Comparison of ENCODE assay signal across 8 cellular contexts in the genomic region with DNA sequence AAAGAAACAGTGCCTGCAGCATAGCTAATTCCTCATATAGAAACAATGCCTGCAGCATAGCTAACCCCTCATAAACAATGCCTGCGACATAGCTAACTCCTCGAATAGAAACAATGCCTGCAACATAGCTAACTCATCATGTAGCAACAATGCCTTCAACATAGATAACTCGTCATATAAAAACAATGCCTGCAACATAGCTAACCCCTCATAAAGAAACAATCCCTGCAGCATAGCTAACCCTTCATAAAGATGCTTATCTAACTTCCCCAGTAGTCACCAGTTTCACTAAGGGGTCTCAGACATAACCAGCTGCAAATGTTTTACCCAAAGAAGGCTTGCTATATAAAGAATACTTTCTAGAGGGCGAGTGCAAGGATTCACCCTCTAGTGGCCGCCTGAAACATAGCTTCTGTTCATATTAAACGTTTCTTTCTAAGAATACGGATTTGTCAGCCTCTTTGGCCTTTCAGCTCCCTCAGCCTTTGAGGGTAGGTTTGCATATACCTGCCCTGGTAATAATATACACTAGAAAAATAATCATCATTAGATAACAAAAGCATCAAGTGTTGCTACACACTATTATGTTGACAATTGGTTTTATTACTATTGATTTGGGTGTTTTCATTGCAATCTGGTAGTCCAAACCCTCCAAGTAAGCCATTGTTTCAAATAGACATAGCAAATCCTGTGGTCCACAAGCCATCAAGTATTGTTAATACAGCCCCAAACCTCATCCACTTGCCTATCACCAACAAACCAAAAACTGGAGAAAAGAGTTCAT. TPM values are rescaled to one million over a fixed set of nuclear protein-coding genes. Genes with fewer than 3 reads are reported as not detected.
DNase-seq lines count a peak whose midpoint lies in the region; ATAC-seq, FAIRE-seq and TF ChIP-seq lines count a peak whose summit lies in the region.

No MANE protein-coding gene starts in this region.

- peak in 1 of 2 experiments; percentile 43; a peak in 2 of 4 replicates for TF ChIP-seq RAD21 in K562 (CRISPR knock-in tag; conservative IDR thresholded peaks at IDR 0.05 in 1 of 2, IDR thresholded peaks at IDR 0.05 in 1 of 2)

- BruUV-seq in K562 (replicated peaks; lab: Mats Ljungman, UMichigan) = no TSS peak

- WGBS in K562 (ENCODE audit: insufficient coverage, low coverage, missing lambda C conversion rate) = 3% methylated on average over 7 of the region's 7 CpGs

- H3K4me2 ChIP-seq in K562 (ENCODE audit: insufficient read depth, low read length) = no peak overlapping the region

- H3K4me3 Mint-ChIP-seq in CD14-positive monocyte = no peak overlapping the region
- no peak overlapping the region for H3K4me3 Mint-ChIP-seq in activated T-helper 1 cell treated with anti-CD3 and anti-CD28 coated beads, Interleukin-12 subunit alpha, Interleukin-12 subunit beta, Interleukin-2, Interleukin-4 antibody, amounts not matched to agents 30 ng/mL and 10 ng/mL and 1 ng/mL, durations not matched to agents 14 hours and 24 hours and 36 hours

- H3K9ac ChIP-seq in K562 (ENCODE audit: insufficient read depth in 1 of 2, low read depth in 2 of 2, low read length in 2 of 2) = no peak overlapping the region

- no peaks in the 10 kb centered on the region for H3K79me2 ChIP-seq in K562 (ENCODE audit: control insufficient read depth, insufficient read depth, low read length)

- H3K9me3 ChIP-seq in K562 (replicated peaks; ENCODE audit: control insufficient read depth, insufficient read depth, low read depth, low read length) = no peaks in the 10 kb centered on the region

- POLR2A ChIA-PET in K562 (lab: Yijun Ruan, JAX) = interaction anchor here (0.7 to 1.0 kb wide), 2 partner anchors 24 to 35 kb away, joined by 3 read pairs; no protein-coding TSS in a partner anchor

- no peaks in the 10 kb centered on the region for H3K4me1 Mint-ChIP-seq in CD14-positive monocyte
- H3K4me1 Mint-ChIP-seq in activated T-helper 1 cell treated with anti-CD3 and anti-CD28 coated beads, Interleukin-12 subunit alpha, Interleukin-12 subunit beta, Interleukin-2, Interleukin-4 antibody, amounts not matched to agents 30 ng/mL and 10 ng/mL and 1 ng/mL, durations not matched to agents 14 hours and 24 hours and 36 hours (ENCODE audit: low read depth) = peaks cover 10% of the 10 kb centered on the region

- no peaks in the 10 kb centered on the region; a peak in 2 of 5 replicates for H3K27me3 ChIP-seq in K562 (ENCODE audit: control insufficient read depth in 2 of 2, insufficient read depth in 2 of 2, low read length in 2 of 2)

- H3K27me3 Mint-ChIP-seq in CD14-positive monocyte (ENCODE audit: low read depth in 3 of 3) = no peaks in the 10 kb centered on the region
- H3K27me3 Mint-ChIP-seq in activated T-helper 1 cell treated with anti-CD3 and anti-CD28 coated beads, Interleukin-12 subunit alpha, Interleukin-12 subunit beta, Interleukin-2, Interleukin-4 antibody, amounts not matched to agents 30 ng/mL and 10 ng/mL and 1 ng/mL, durations not matched to agents 14 hours and 24 hours and 36 hours (ENCODE audit: insufficient read depth) = no peaks in the 10 kb centered on the region

- no peak for TF ChIP-seq POLR2A in K562 (conservative IDR thresholded peaks at IDR 0.05)

- CTCF ChIA-PET in K562 (lab: Yijun Ruan, JAX; ENCODE audit: low intra/inter-chr PET ratio) = no interaction called here

- no peak for TF ChIP-seq EP300 in K562 (IDR thresholded peaks at IDR 0.05; ENCODE audit: low read length)

- H4K20me1 ChIP-seq in K562 (replicated peaks; ENCODE audit: control insufficient read depth, insufficient read depth, low read length) = no peaks in the 10 kb centered on the region

- peak; percentile 81 for FAIRE-seq in K562 (lab: Jason Lieb, UNC)

- no peaks in the 10 kb centered on the region for H3K9me1 ChIP-seq in K562 (ENCODE audit: control insufficient read depth, insufficient read depth, low read length)

- H3K27ac ChIP-seq in K562 (ENCODE audit: extremely low read depth, low read depth, low read length) = no peak overlapping the region

- no peak overlapping the region for H2AFZ ChIP-seq in K562 (ENCODE audit: low read depth, low read length)

- no peak overlapping the region for H3K4me3 ChIP-seq in K562

- in situ Hi-C loops in K562 (cut with MboI) = no loop called here

- intact Hi-C loops in CD14-positive monocyte (cut with micrococcal nuclease) = no loop called here
- intact Hi-C loops in K562 (cut with micrococcal nuclease) = no loop called here
- intact Hi-C loops in activated T-helper 1 cell treated with anti-CD3 and anti-CD28 coated beads, Interleukin-12 subunit alpha, Interleukin-12 subunit beta, Interleukin-2, Interleukin-4 antibody, amounts not matched to agents 30 ng/mL and 10 ng/mL and 1 ng/mL, durations not matched to agents 14 hours and 24 hours and 36 hours (cut with micrococcal nuclease) = loop anchor here (10.0 kb wide), 1 partner anchor 266 kb away; no protein-coding TSS in a partner anchor

- TF ChIP-seq CTCF in CD14-positive monocyte (IDR thresholded peaks at IDR 0.05) = peak; percentile 71
- TF ChIP-seq CTCF in K562 (IDR thresholded peaks at IDR 0.05 in 2 of 3, conservative IDR thresholded peaks at IDR 0.05 in 1 of 3; ENCODE audit: insufficient read depth in 2 of 3, low read depth in 1 of 3, low read length in 3 of 3) = peak; percentile 53 to 63 (median 59); a peak in 5 of 6 replicates

- H3K9me3 Mint-ChIP-seq in CD14-positive monocyte = peaks cover 3 to 8% (median 3%) of the 10 kb centered on the region in 7 donors
- no peaks in the 10 kb centered on the region for H3K9me3 Mint-ChIP-seq in activated T-helper 1 cell treated with anti-CD3 and anti-CD28 coated beads, Interleukin-12 subunit alpha, Interleukin-12 subunit beta, Interleukin-2, Interleukin-4 antibody, amounts not matched to agents 30 ng/mL and 10 ng/mL and 1 ng/mL, durations not matched to agents 14 hours and 24 hours and 36 hours

- H3K36me3 ChIP-seq in K562 (ENCODE audit: control insufficient read depth, insufficient read depth, low read length) = no peaks in the 10 kb centered on the region

- peaks cover 2 to 13% of the 10 kb centered on the region in 2 donors for H3K36me3 Mint-ChIP-seq in CD14-positive monocyte
- H3K36me3 Mint-ChIP-seq in activated T-helper 1 cell treated with anti-CD3 and anti-CD28 coated beads, Interleukin-12 subunit alpha, Interleukin-12 subunit beta, Interleukin-2, Interleukin-4 antibody, amounts not matched to agents 30 ng/mL and 10 ng/mL and 1 ng/mL, durations not matched to agents 14 hours and 24 hours and 36 hours (ENCODE audit: low read depth) = peaks cover 9% of the 10 kb centered on the region

- DNase-seq in CD14-positive monocyte (ENCODE audit: low spot score) = no peak
- peak; percentile 39 for DNase-seq in HCEC 1CT
- peak; percentile 13 to 19 (median 17) for DNase-seq in K562 (ENCODE audit: extremely low read depth in 1 of 4, low spot score in 3 of 4)
- DNase-seq in medulla oblongata (ENCODE audit: extremely low spot score) = peak; percentile 37
- DNase-seq in activated T-helper 1 cell treated with anti-CD3 and anti-CD28 coated beads, Interleukin-12 subunit alpha, Interleukin-12 subunit beta, Interleukin-2, Interleukin-4 antibody, amounts not matched to agents 30 ng/mL and 10 ng/mL and 1 ng/mL, durations not matched to agents 14 hours and 24 hours and 36 hours (ENCODE audit: low spot score) = no peak
- DNase-seq in NCI-H226 = no peak
- DNase-seq in SIG-M5 (lab: John Stamatoyannopoulos, UW) = no peak

- no peak overlapping the region for H3K27ac Mint-ChIP-seq in CD14-positive monocyte
- no peak overlapping the region for H3K27ac Mint-ChIP-seq in activated T-helper 1 cell treated with anti-CD3 and anti-CD28 coated beads, Interleukin-12 subunit alpha, Interleukin-12 subunit beta, Interleukin-2, Interleukin-4 antibody, amounts not matched to agents 30 ng/mL and 10 ng/mL and 1 ng/mL, durations not matched to agents 14 hours and 24 hours and 36 hours

- no peaks in the 10 kb centered on the region for H3K4me1 ChIP-seq in K562 (replicated peaks in 1 of 2; ENCODE audit: control insufficient read depth in 2 of 2, insufficient read depth in 2 of 2, low read length in 2 of 2)

- ATAC-seq in K562 (peak; percentile 70; the same call in 2 of the 3 replicates), GM18511 (IDR thresholded peaks at IDR 0.05; ENCODE audit: unreplicated experiment) (no peak)

TF ChIP-seq in K562, 482 proteins besides CTCF, POLR2A, EP300 and RAD21:
- TF ChIP-seq ZSCAN29 (IDR thresholded peaks at IDR 0.05) (0 out of 2 replicates have a peak, but pooled peaks have one; percentile 42), SMAD2 (IDR thresholded peaks at IDR 0.05; ENCODE audit: low read depth, low read length) (no peak)

RNA-seq across cellular contexts. Expression of a gene that starts 44.4 kb away (rescaled TPM):
- polyA plus RNA-seq in CD14-positive monocyte (under 1 TPM; 0.38 to 0.95 TPM), K562 (2011; rRNA removed) (16.8 and 19.1 TPM in 2 replicates), K562 (2014; fragmentation: Illumina TruSeq; extraction: Trizol) (11.5 and 11.8 TPM in 2 replicates), K562 (2014; fragmentation: Nextera tagmentation; extraction: Ambion mirVana) (1 to 10 TPM; 1.5 to 2.0 TPM), K562 (2014; rRNA removed) (12.0 and 13.6 TPM in 2 replicates)
- total RNA-seq in K562 (2011; cell fraction: chromatin; rRNA removed; ENCODE audit: low replicate concordance) = 19.0 and 55.4 TPM in 2 replicates
- 12.1 and 12.3 TPM in 2 replicates for total RNA-seq in K562 (2011; cell fraction: nucleolus; rRNA removed)
- 18.8 and 20.2 TPM in 2 replicates for total RNA-seq in K562 (2011; cell fraction: nucleoplasm; rRNA removed)
- total RNA-seq in K562 (2014; rRNA removed) (8.7 and 9.8 TPM in 2 replicates), K562 (2014; rRNA removed; fragmentation: Illumina TruSeq; extraction: Trizol) (14.3 and 14.6 TPM in 2 replicates), K562 (2015; rRNA removed; fragmentation: Illumina TruSeq; extraction: Trizol) (12.3 and 12.7 TPM in 2 replicates), K562 (2021) (12.6 and 13.4 TPM in 2 replicates)
- polyA plus RNA-seq in K562 (2011; cell fraction: cytosol; rRNA removed) = 5.2 and 8.0 TPM in 2 replicates
- polyA plus RNA-seq in K562 (2011; cell fraction: nucleus; rRNA removed) = 42.7 and 55.3 TPM in 2 replicates
- polyA plus RNA-seq in K562 (2012) = 9.6 and 13.0 TPM in 2 replicates
- polyA minus RNA-seq in K562 (2011; rRNA and poly(A)+ RNA removed) = 15.4 and 20.4 TPM in 2 replicates
- 4.7 and 7.0 TPM in 2 replicates for polyA minus RNA-seq in K562 (2011; cell fraction: cytosol; rRNA and poly(A)+ RNA removed)
- 14.7 and 34.9 TPM in 2 replicates for polyA minus RNA-seq in K562 (2011; cell fraction: nucleus; rRNA and poly(A)+ RNA removed)
- total RNA-seq in activated T-helper 1 cell treated with anti-CD3 and anti-CD28 coated beads, Interleukin-12 subunit alpha, Interleukin-12 subunit beta, Interleukin-2, Interleukin-4 antibody, amounts not matched to agents 30 ng/mL and 10 ng/mL and 1 ng/mL, durations not matched to agents 14 hours and 24 hours and 36 hours = 26.5 and 27.7 TPM in 2 replicates

Comparison
In these comparisons a context has a peak if more than half of its experiments do, and no peak if none do; other contexts are left out.
1. DNase-seq: peak in HCEC 1CT (single experiment), K562 (4 of 4) and medulla oblongata (single experiment); none in CD14-positive monocyte (single experiment), activated T-helper 1 cell treated with anti-CD3 and anti-CD28 coated beads, Interleukin-12 subunit alpha, Interleukin-12 subunit beta, Interleukin-2, Interleukin-4 antibody, amounts not matched to agents 30 ng/mL and 10 ng/mL and 1 ng/mL, durations not matched to agents 14 hours and 24 hours and 36 hours (single experiment), NCI-H226 (single experiment) and SIG-M5 (single experiment).